Comparison of ENCODE assay signal across 8 cellular contexts in the genomic region with DNA sequence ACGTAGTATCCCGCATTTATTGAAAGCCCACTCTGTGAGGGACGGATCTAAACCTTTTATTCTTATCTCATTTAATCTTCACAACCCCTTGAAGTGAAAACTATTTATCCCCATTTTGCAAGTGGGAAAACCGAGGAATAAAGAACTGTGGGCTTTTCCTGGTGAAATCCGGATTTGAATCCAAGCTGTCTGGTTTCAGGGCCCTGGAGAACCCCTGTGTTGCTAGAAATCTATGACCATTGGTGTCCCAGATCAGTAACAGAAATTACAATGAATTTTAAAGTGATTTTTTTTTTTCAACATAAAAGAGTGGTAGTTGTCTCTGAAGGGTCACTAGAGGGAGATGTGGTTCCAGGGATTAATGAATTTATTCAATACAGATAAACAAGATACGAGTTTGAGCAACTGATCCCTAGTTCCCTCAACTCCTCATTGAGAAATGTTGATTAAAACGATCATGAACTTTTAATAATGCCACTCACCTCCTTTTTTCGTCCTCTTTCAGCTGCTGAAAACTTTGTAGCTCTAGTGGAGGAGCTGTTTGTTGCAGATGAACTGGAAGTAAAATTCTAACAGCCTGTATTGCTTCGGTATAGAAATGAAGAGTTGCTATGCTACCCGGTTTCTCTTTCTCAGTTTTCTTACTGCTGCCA. TPM values are rescaled to one million over a fixed set of nuclear protein-coding genes. Genes with fewer than 3 reads are reported as not detected.
A peak's percentile ranks its signal among the peaks of the same experiment; 100 is the strongest.
DNase-seq lines count a peak whose midpoint lies in the region; ATAC-seq, FAIRE-seq and TF ChIP-seq lines count a peak whose summit lies in the region.

No MANE protein-coding gene starts in this region.

- peaks cover 9% of the 10 kb centered on the region for H3K36me3 ChIP-seq in GM06990 (ENCODE audit: control insufficient read depth, insufficient read depth, low read length)
- peaks cover 28% of the 10 kb centered on the region for H3K36me3 ChIP-seq in brain microvascular endothelial cell (replicated peaks)
- peaks cover 36% of the 10 kb centered on the region for H3K36me3 ChIP-seq in upper lobe of right lung

- POLR2A ChIA-PET in A549 (lab: Yijun Ruan, JAX): interaction anchor here (1.8 kb wide), 1 partner anchor 388 kb away, joined by 10 read pairs; the partner anchor contains the start of gene RPL37A

- 1% methylated on average over 10 of the region's 10 CpGs for WGBS in A549 (ENCODE audit: missing lambda C conversion rate)
- WGBS in lower leg skin, 2 donors: 1 to 2% methylated on average over 10 of the region's 10 CpGs

- DNase-seq in A549 (ENCODE audit: low read depth in 1 of 2, low spot score in 1 of 2) (peak; percentile 23 to 36), GM06990 (ENCODE audit: extremely low read depth, insufficient read length) (peak; percentile 43), NCI-H446 (lab: John Stamatoyannopoulos, UW) (peak; percentile 16 to 33), brain microvascular endothelial cell (peak; percentile 3), lower leg skin (ENCODE audit: low spot score in 2 of 2) (no peak), upper lobe of right lung (no peak), NCI-H748 (lab: John Stamatoyannopoulos, UW; ENCODE audit: unreplicated experiment) (no peak)
- DNase-seq in stimulated activated naive CD4-positive, alpha-beta T cell treated with Interleukin-2 at 50 U/mL for 16 hours (lab: John Stamatoyannopoulos, UW): no peak

- TF ChIP-seq EP300 in A549 (IDR thresholded peaks at IDR 0.05): no peak

- H3K27me3 ChIP-seq in GM06990 (replicated peaks; ENCODE audit: control insufficient read depth, insufficient read depth, low read length) (no peaks in the 10 kb centered on the region), brain microvascular endothelial cell (replicated peaks) (no peaks in the 10 kb centered on the region), upper lobe of right lung (no peaks in the 10 kb centered on the region)

- H3K4me3 ChIP-seq in A549 (peak overlapping the region; percentile 75), GM06990 (replicated peaks; ENCODE audit: low read depth, low read length) (peak overlapping the region; percentile 99), brain microvascular endothelial cell (ENCODE audit: low read depth, low read length) (peak overlapping the region; percentile 98), lower leg skin (ENCODE audit: low read depth, poor library complexity, severe bottlenecking) (peak overlapping the region; percentile 83), upper lobe of right lung (peak overlapping the region; percentile 97)

- CTCF ChIA-PET in A549 (lab: Yijun Ruan, JAX): interaction anchor here (0.6 to 1.7 kb wide), 14 partner anchors 9 to 553 kb away, joined by 3 to 7 read pairs (median 4); partner anchors contain the start of genes PECR and TMEM169

- H3K4me2 ChIP-seq in A549: peak overlapping the region; percentile 88

- H3K27ac ChIP-seq in A549 (peak overlapping the region; percentile 91 to 93), brain microvascular endothelial cell (peak overlapping the region; percentile 81), upper lobe of right lung (peak overlapping the region; percentile 97)

- intact Hi-C loops in lower leg skin (cut with DNase I; ENCODE audit: low total_unique reads): no loop called here
- intact Hi-C loops in upper lobe of right lung (cut with DNase I): no loop called here

- in situ Hi-C loops in brain microvascular endothelial cell (cut with HindIII; ENCODE audit: low pct_ligation_motif_present, low sequenced_read_pairs): no loop called here

- TF ChIP-seq POLR2A in A549 (IDR thresholded peaks at IDR 0.05; ENCODE audit: low read length) (no peak), lower leg skin (IDR thresholded peaks at IDR 0.05) (no peak)

- FAIRE-seq in A549 (lab: Jason Lieb, UNC): no peak

- TF ChIP-seq RAD21 in A549 (conservative IDR thresholded peaks at IDR 0.05 in 1 of 2, IDR thresholded peaks at IDR 0.05 in 1 of 2): peak; percentile 41 to 50; a peak in 4 of 5 replicates

- peaks cover 18% of the 10 kb centered on the region; the same call in 2 of the 3 replicates for H3K4me1 ChIP-seq in A549
- peaks cover 29% of the 10 kb centered on the region for H3K4me1 ChIP-seq in upper lobe of right lung

- peak in 1 of 2 experiments; percentile 47; a peak in 3 of 6 replicates for ATAC-seq in A549
- ATAC-seq in upper lobe of right lung: no peak

- H3K9me3 ChIP-seq in A549 (no peaks in the 10 kb centered on the region), upper lobe of right lung (no peaks in the 10 kb centered on the region)

- TF ChIP-seq CTCF in A549 (IDR thresholded peaks at IDR 0.05) (peak; percentile 56), GM06990 (IDR thresholded peaks at IDR 0.05; ENCODE audit: insufficient read depth, low read length, poor library complexity, severe bottlenecking) (peak; percentile 52), brain microvascular endothelial cell (IDR thresholded peaks at IDR 0.05; ENCODE audit: low read depth, low read length, missing control alignments) (peak; percentile 50), lower leg skin (IDR thresholded peaks at IDR 0.05) (no peak), upper lobe of right lung (IDR thresholded peaks at IDR 0.05) (peak; percentile 50)

TF ChIP-seq in A549, 52 proteins besides CTCF, POLR2A, EP300 and RAD21:
- TF ChIP-seq ZFP36 (IDR thresholded peaks at IDR 0.05; ENCODE audit: borderline replicate concordance, partially characterized antibody) (no peak), KDM1A (IDR thresholded peaks at IDR 0.05; ENCODE audit: low read depth) (0 out of 2 replicates have a peak, but pooled peaks have one; percentile 42), CEBPB (IDR thresholded peaks at IDR 0.05) (0 out of 4 replicates have a peak, but pooled peaks of 1 of the 2 experiments have one; percentile 3)
TF ChIP-seq in A549: peak in this region for 2.

RNA-seq across cellular contexts. Expression of gene XRCC5, which starts 0.9 kb away (rescaled TPM):
- polyA plus RNA-seq in A549 (2011; rRNA removed) (430 and 619 TPM in 2 replicates), A549 (2017; fragmentation: RNase III; extraction: RNeasy Plus Mini Kit Qiagen cat#74134 plus additional on column Dnase treatment) (209 to 222 TPM (median 217 TPM) in 3 replicates)
- polyA plus RNA-seq in A549 (2012; cell fraction: cytosol; rRNA removed): 127 and 133 TPM in 2 replicates
- polyA plus RNA-seq in A549 (2012; cell fraction: nucleus; rRNA removed): 204 and 220 TPM in 2 replicates
- polyA minus RNA-seq in A549 (2011; rRNA and poly(A)+ RNA removed): 425 and 452 TPM in 2 replicates
- total RNA-seq in lower leg skin (100 to 1,000 TPM; 107 to 132 (median 116) TPM), upper lobe of right lung (178 TPM)

RNA-seq across cellular contexts. Expression of gene TMEM169, which starts 28.4 kb away (rescaled TPM):
- polyA plus RNA-seq in A549 (2011; rRNA removed) (0.54 and 0.78 TPM in 2 replicates), A549 (2017; fragmentation: RNase III; extraction: RNeasy Plus Mini Kit Qiagen cat#74134 plus additional on column Dnase treatment) (0.80 to 0.82 TPM (median 0.81 TPM) in 3 replicates)
- 0.08 and 0.09 TPM in 2 replicates for polyA plus RNA-seq in A549 (2012; cell fraction: cytosol; rRNA removed)
- 0.04 and 0.26 TPM in 2 replicates for polyA plus RNA-seq in A549 (2012; cell fraction: nucleus; rRNA removed)
- 0.62 and 0.63 TPM in 2 replicates for polyA minus RNA-seq in A549 (2011; rRNA and poly(A)+ RNA removed)
- total RNA-seq in lower leg skin (under 1 TPM; 0.04 to 0.88 (median 0.36) TPM), upper lobe of right lung (1.4 TPM)

RNA-seq across cellular contexts. Expression of gene PECR, which starts 28.5 kb away (rescaled TPM):
- polyA plus RNA-seq in A549 (2011; rRNA removed) (39.9 and 50.4 TPM in 2 replicates), A549 (2017; fragmentation: RNase III; extraction: RNeasy Plus Mini Kit Qiagen cat#74134 plus additional on column Dnase treatment) (16.8 to 17.1 TPM (median 16.9 TPM) in 3 replicates)
- polyA plus RNA-seq in A549 (2012; cell fraction: cytosol; rRNA removed): 33.5 and 33.6 TPM in 2 replicates
- 10.0 and 14.7 TPM in 2 replicates for polyA plus RNA-seq in A549 (2012; cell fraction: nucleus; rRNA removed)
- polyA minus RNA-seq in A549 (2011; rRNA and poly(A)+ RNA removed): 35.2 and 38.2 TPM in 2 replicates
- total RNA-seq in lower leg skin (10 to 100 TPM in 2 of 4 donors, 1 to 10 TPM in 2; 4.8 to 14.6 (median 9.2) TPM), upper lobe of right lung (18.9 TPM)

Comparison
In these comparisons a context has a peak if more than half of its experiments do, and no peak if none do; other contexts are left out.
1. DNase-seq: peak in A549 (2 of 2), GM06990 (single experiment), NCI-H446 (2 of 2) and brain microvascular endothelial cell (single experiment); none in lower leg skin (0 of 2), upper lobe of right lung (single experiment), stimulated activated naive CD4-positive, alpha-beta T cell treated with Interleukin-2 at 50 U/mL for 16 hours (single experiment) and NCI-H748 (single experiment).
2. CTCF ChIP-seq: peak in A549 (single experiment), GM06990 (single experiment), brain microvascular endothelial cell (single experiment) and upper lobe of right lung (single experiment); none in lower leg skin (0 of 3).
3. Peak in every context shown above with its lines, with median percentiles within 50 percentile points of each other: H3K27ac ChIP-seq and H3K4me3 ChIP-seq.